In the genomic region with DNA sequence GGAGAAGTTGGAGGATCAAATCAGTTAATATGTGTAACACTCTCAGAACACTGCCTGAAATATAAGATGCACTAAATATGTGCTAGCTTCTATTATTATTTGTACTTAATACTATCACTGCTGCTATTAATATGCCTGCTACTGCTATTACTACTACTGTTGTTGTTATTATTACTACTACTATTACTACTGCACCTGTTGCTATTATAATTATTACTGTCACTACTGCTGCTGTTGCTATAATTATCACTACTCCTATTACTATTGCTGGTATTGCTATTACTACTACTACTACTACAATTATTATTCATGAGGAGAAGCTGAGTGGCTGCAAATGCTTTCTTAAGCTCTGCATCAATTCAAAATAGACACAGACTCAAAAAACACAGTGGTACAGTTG, we compare ENCODE assay signal across 21 cellular contexts. TPM values are rescaled to one million over a fixed set of nuclear protein-coding genes. Genes with fewer than 3 reads are reported as not detected.
"Had no signal": no experiment of that assay in that cellular context is flagged by ENCODE, and none has a peak within 500 bp of the region (broad histone marks: within the 10 kb centered on the region; RNA-seq: fewer than 3 reads in every experiment).

No MANE protein-coding gene starts in this region.

- DNase-seq: activated CD4-positive, alpha-beta T cell treated with anti-CD3 and anti-CD28 coated beads for 4 hours; activated CD8-positive, alpha-beta memory T cell treated with anti-CD3 and anti-CD28 coated beads, Interleukin-2, amount 50 U/mL, for 4 hours; activated CD8-positive, alpha-beta T cell treated with anti-CD3 and anti-CD28 coated beads for 36 hours; activated naive CD4-positive, alpha-beta T cell; aorta; caudate nucleus; MV-4-11; NCI-H1092 treated with DMSO at 0.1 percent for 48 hours; NCI-H1417 treated with DMSO at 0.1 percent for 48 hours; NCI-H1694; NCI-H2029; NCI-H2107; NCI-H345; NCI-H510A treated with DMSO at 0.1 percent for 48 hours; Peyer's patch; SHP77 had no signal

- H3K27me3 ChIP-seq: breast epithelium, Peyer's patch had no signal

- H3K9me3 ChIP-seq: breast epithelium, Peyer's patch had no signal

- ATAC-seq: activated CD4-positive, CD25-positive, alpha-beta regulatory T cell treated with anti-CD3 and anti-CD28 coated beads, Interleukin-2, amount 50 U/mL, for 24 hours; activated CD8-positive, alpha-beta T cell treated with anti-CD3 and anti-CD28 coated beads for 36 hours had no signal

- H3K4me3 ChIP-seq: breast epithelium, Peyer's patch had no signal

- H3K4me1 ChIP-seq: breast epithelium, Peyer's patch had no signal

- H3K36me3 ChIP-seq: breast epithelium, Peyer's patch had no signal

- H3K27ac ChIP-seq: breast epithelium, Peyer's patch, RWPE1 had no signal

RNA-seq across cellular contexts. Expression of gene SSTR4, which starts 16.7 kb away (rescaled TPM):
- total RNA-seq: activated CD8-positive, alpha-beta T cell treated with anti-CD3 and anti-CD28 coated beads for 36 hours; aorta; breast epithelium; MCF 10A; Peyer's patch; SK-MEL-5 had no signal
- polyA plus RNA-seq: aorta had no signal

RNA-seq across cellular contexts. Expression of gene THBD, which starts 31.0 kb away (rescaled TPM):
- total RNA-seq: activated CD8-positive, alpha-beta T cell treated with anti-CD3 and anti-CD28 coated beads for 36 hours; SK-MEL-5 had no signal
